Comparison of ENCODE assay signal across 8 cellular contexts in genomic region chr12:69239922-69240624, GRCh38. TPM values are rescaled to one million over a fixed set of nuclear protein-coding genes. Genes with fewer than 3 reads are reported as not detected.
DNase-seq lines count a peak whose midpoint lies in the region; ATAC-seq lines count a peak whose summit lies in the region.

No MANE protein-coding gene starts in this region.

- H3K56ac ChIP-seq in mesendoderm (ENCODE audit: low read length), result peak overlapping the region; percentile 97

- peak overlapping the region; percentile 87 for H3K4me3 ChIP-seq in effector memory CD4-positive, alpha-beta T cell (ENCODE audit: insufficient read depth, low read depth, low read length, poor library complexity, severe bottlenecking)
- H3K4me3 ChIP-seq in mesendoderm (ENCODE audit: low read length), result peak overlapping the region; percentile 73

- H3K9ac ChIP-seq in mesendoderm (ENCODE audit: low read length), result peak overlapping the region; percentile 80

- H3K79me1 ChIP-seq in mesendoderm (ENCODE audit: low read length), result no peaks in the 10 kb centered on the region

- no peaks in the 10 kb centered on the region for H3K9me3 Mint-ChIP-seq in activated CD8-positive, alpha-beta T cell treated with anti-CD3 and anti-CD28 coated beads, Interleukin-2, amount 10 ng/mL, durations not matched to agents 7 days and 5 days (ENCODE audit: insufficient read depth)

- H3K9me3 ChIP-seq in effector memory CD4-positive, alpha-beta T cell (ENCODE audit: control insufficient read depth, low read length), result no peaks in the 10 kb centered on the region

- H3K79me2 ChIP-seq in mesendoderm (ENCODE audit: control insufficient read depth, insufficient read depth, low read length), result peaks cover 52% of the 10 kb centered on the region

- H3K4me3 Mint-ChIP-seq in activated CD8-positive, alpha-beta T cell treated with anti-CD3 and anti-CD28 coated beads, Interleukin-2, amount 10 ng/mL, durations not matched to agents 7 days and 5 days, result peak overlapping the region; percentile 93

- H3K36me3 ChIP-seq in effector memory CD4-positive, alpha-beta T cell (ENCODE audit: control insufficient read depth, insufficient read depth, low read length), result no peaks in the 10 kb centered on the region
- no peaks in the 10 kb centered on the region for H3K36me3 ChIP-seq in mesendoderm (ENCODE audit: control insufficient read depth, insufficient read depth, low read length)

- no peak overlapping the region for H3K23ac ChIP-seq in mesendoderm (ENCODE audit: low read length)

- peaks cover 36% of the 10 kb centered on the region for H3K4me1 ChIP-seq in effector memory CD4-positive, alpha-beta T cell (ENCODE audit: control insufficient read depth, insufficient read depth, low read length, poor library complexity, severe bottlenecking)
- H3K4me1 ChIP-seq in mesendoderm (ENCODE audit: control insufficient read depth, low read depth, low read length), result peaks cover 4% of the 10 kb centered on the region

- H2BK15ac ChIP-seq in mesendoderm (replicated peaks; ENCODE audit: low read depth), result no peak overlapping the region

- H2AK5ac ChIP-seq in mesendoderm (ENCODE audit: low read length), result no peak overlapping the region

- CTCF ChIA-PET in activated CD8-positive, alpha-beta T cell treated with anti-CD3 and anti-CD28 coated beads, Interleukin-2, amount 10 ng/mL, durations not matched to agents 7 days and 5 days (lab: Charles Lee), result interaction anchor here (0.9 to 8.0 kb wide), 2 partner anchors 13 to 83 kb away, joined by 5 to 41 read pairs; no protein-coding TSS in a partner anchor

- no peaks in the 10 kb centered on the region for H3K27me3 ChIP-seq in effector memory CD4-positive, alpha-beta T cell (replicated peaks; ENCODE audit: control insufficient read depth, insufficient read depth, low read length, poor library complexity, severe bottlenecking)
- H3K27me3 ChIP-seq in mesendoderm (ENCODE audit: insufficient read depth, low read length, poor library complexity), result no peaks in the 10 kb centered on the region

- peaks cover 28% of the 10 kb centered on the region for H3K36me3 Mint-ChIP-seq in activated CD8-positive, alpha-beta T cell treated with anti-CD3 and anti-CD28 coated beads, Interleukin-2, amount 10 ng/mL, durations not matched to agents 7 days and 5 days (ENCODE audit: low read depth)

- peak overlapping the region; percentile 17 for H2BK120ac ChIP-seq in mesendoderm (ENCODE audit: low read depth, low read length)

- H3K4me1 Mint-ChIP-seq in activated CD8-positive, alpha-beta T cell treated with anti-CD3 and anti-CD28 coated beads, Interleukin-2, amount 10 ng/mL, durations not matched to agents 7 days and 5 days (ENCODE audit: low read depth), result peaks cover 45% of the 10 kb centered on the region

- peak overlapping the region; percentile 97 for H3K27ac Mint-ChIP-seq in activated CD8-positive, alpha-beta T cell treated with anti-CD3 and anti-CD28 coated beads, Interleukin-2, amount 10 ng/mL, durations not matched to agents 7 days and 5 days

- no peak overlapping the region for H4K5ac ChIP-seq in mesendoderm (ENCODE audit: low read length)

- peak overlapping the region; percentile 83 for H3K4ac ChIP-seq in mesendoderm (ENCODE audit: low read depth, low read length)

- peak overlapping the region; percentile 63 for H2BK5ac ChIP-seq in mesendoderm (ENCODE audit: low read length)

- H3K27ac ChIP-seq in effector memory CD4-positive, alpha-beta T cell (ENCODE audit: insufficient read depth, low read length, poor library complexity, severe bottlenecking), result peak overlapping the region; percentile 82
- peak overlapping the region; percentile 98 for H3K27ac ChIP-seq in mesendoderm (ENCODE audit: low read depth, low read length)

- peak overlapping the region; percentile 100 for H3K18ac ChIP-seq in mesendoderm (ENCODE audit: low read length)

- no CpG with 5 or more reads among the region's 68 CpGs for WGBS in mesendoderm (ENCODE audit: extremely low coverage, insufficient coverage, low lambda C conversion rate)

- peak overlapping the region; percentile 98 for H4K8ac ChIP-seq in mesendoderm (ENCODE audit: low read depth, low read length)

- DNase-seq in NCI-H748 (lab: John Stamatoyannopoulos, UW; ENCODE audit: unreplicated experiment), result peak; percentile 75
- DNase-seq in NCI-H748 treated with DMSO at 0.1 percent for 48 hours (lab: John Stamatoyannopoulos, UW), result no peak
- peak; percentile 36 for DNase-seq in NCI-H2029 treated with DMSO at 0.1 percent for 48 hours (lab: John Stamatoyannopoulos, UW)
- DNase-seq in activated CD8-positive, alpha-beta T cell treated with anti-CD3 and anti-CD28 coated beads, Interleukin-2, amount 10 ng/mL, durations not matched to agents 7 days and 5 days, result peak; percentile 53
- peak; percentile 16 to 40 (median 35) for DNase-seq in effector memory CD4-positive, alpha-beta T cell
- DNase-seq in mesendoderm, result peak; percentile 66
- peak; percentile 15 for DNase-seq in stimulated activated CD8-positive, alpha-beta memory T cell treated with anti-CD3 and anti-CD28 coated beads, Interleukin-15, amount 100 ng/mL, for 1 hour (ENCODE audit: low read depth)

- POLR2A ChIA-PET in activated CD8-positive, alpha-beta T cell treated with anti-CD3 and anti-CD28 coated beads, Interleukin-2, amount 10 ng/mL, durations not matched to agents 7 days and 5 days (lab: Charles Lee), result interaction anchor here (0.6 to 1.8 kb wide), 4 partner anchors 14 to 135 kb away, joined by 3 to 11 read pairs (median 4); no protein-coding TSS in a partner anchor

- no peaks in the 10 kb centered on the region for H3K27me3 Mint-ChIP-seq in activated CD8-positive, alpha-beta T cell treated with anti-CD3 and anti-CD28 coated beads, Interleukin-2, amount 10 ng/mL, durations not matched to agents 7 days and 5 days (ENCODE audit: low read depth)

- ATAC-seq in HG02763 (IDR thresholded peaks at IDR 0.05; ENCODE audit: unreplicated experiment), result peak; percentile 32
- ATAC-seq in activated CD8-positive, alpha-beta T cell treated with anti-CD3 and anti-CD28 coated beads, Interleukin-2, amount 10 ng/mL, durations not matched to agents 7 days and 5 days, result peak; percentile 51

- peak overlapping the region; percentile 39 for H3K4me2 ChIP-seq in mesendoderm (ENCODE audit: low read length)

RNA-seq across cellular contexts. Expression of gene CPSF6, which starts 0.7 kb away (rescaled TPM):
- 10 to 100 TPM; 95.6 to 97.8 TPM for total RNA-seq in activated CD8-positive, alpha-beta T cell treated with anti-CD3 and anti-CD28 coated beads, Interleukin-2, amount 10 ng/mL, durations not matched to agents 7 days and 5 days
- polyA plus RNA-seq in mesendoderm (2013, experiment 1 of 2), result 112 TPM
- polyA plus RNA-seq in mesendoderm (2013, experiment 2 of 2), result 113 TPM
